12 cellular contexts compared by ENCODE assay signal in genomic region chr15:45630958-45631691, GRCh38. TPM values are rescaled to one million over a fixed set of nuclear protein-coding genes. Genes with fewer than 3 reads are reported as not detected.
DNase-seq lines count a peak whose midpoint lies in the region; ATAC-seq, FAIRE-seq and TF ChIP-seq lines count a peak whose summit lies in the region.
"Had no signal": no experiment of that assay in that cellular context is flagged by ENCODE, and none has a peak within 500 bp of the region (broad histone marks: within the 10 kb centered on the region; RNA-seq: fewer than 3 reads in every experiment).

No MANE protein-coding gene starts in this region.

- FAIRE-seq in GM12891 (lab: Jason Lieb, UNC) = peak; percentile 9

- 76 to 85% (median 80%) methylated on average over 6 of the region's 6 CpGs for WGBS in spleen, 5 donors

- peaks cover 6 to 37% (median 14%) of the 10 kb centered on the region in 6 donors for H3K4me1 ChIP-seq in spleen

- no peak for TF ChIP-seq CTCF in fibroblast of villous mesenchyme (IDR thresholded peaks at IDR 0.05; ENCODE audit: insufficient read depth, low read depth, low read length)
- TF ChIP-seq CTCF in spleen (IDR thresholded peaks at IDR 0.05 in 8 of 11, conservative IDR thresholded peaks at IDR 0.05 in 3 of 11) = no peak

- no peaks in the 10 kb centered on the region for H3K27me3 ChIP-seq in spleen (replicated peaks in 1 of 7)

- H3K4me3 ChIP-seq in fibroblast of villous mesenchyme (ENCODE audit: low read depth, low read length) = peak overlapping the region; percentile 36
- peak overlapping the region in 3 of 8 donors; percentile 18 to 34 (median 19) for H3K4me3 ChIP-seq in spleen

- intact Hi-C loops in spleen (cut with DNase I; ENCODE audit: low total_unique reads) = no loop called here

- peak overlapping the region in 7 of 8 donors; percentile 36 to 80 (median 53) for H3K27ac ChIP-seq in spleen

- no peak for DNase-seq in GM12891 (ENCODE audit: insufficient read length, low spot score)
- DNase-seq in SW480 (ENCODE audit: low spot score) = peak; percentile 20
- DNase-seq in fibroblast of villous mesenchyme (ENCODE audit: low read depth) = peak; percentile 74
- no peak for DNase-seq in spleen
- DNase-seq in stimulated activated naive CD4-positive, alpha-beta T cell (lab: John Stamatoyannopoulos, UW) = no peak
- DNase-seq in activated naive CD4-positive, alpha-beta T cell (lab: John Stamatoyannopoulos, UW) = no peak
- no peak for DNase-seq in NCI-H1930 (lab: John Stamatoyannopoulos, UW)
- DNase-seq: activated CD4-positive, alpha-beta T cell treated with anti-CD3 and anti-CD28 coated beads, Interleukin-2, amount 10 ng/mL, durations not matched to agents 7 days and 5 days; effector CD8-positive, alpha-beta T cell; NCI-H1694; posterior cingulate gyrus had no signal

- peaks cover 5 to 22% (median 19%) of the 10 kb centered on the region in 8 donors for H3K9me3 ChIP-seq in spleen

- no peak for ATAC-seq in HG02798 (IDR thresholded peaks at IDR 0.05; ENCODE audit: poor library complexity, unreplicated experiment)

- H3K36me3 ChIP-seq in spleen = no peaks in the 10 kb centered on the region

- TF ChIP-seq POLR2A in GM12891 (IDR thresholded peaks at IDR 0.05; ENCODE audit: low read depth, low read length) = no peak
- no peak for TF ChIP-seq POLR2A in spleen (IDR thresholded peaks at IDR 0.05)

TF ChIP-seq in GM12891, 5 proteins besides CTCF, POLR2A, EP300 and RAD21:
- TF ChIP-seq TAF1 (IDR thresholded peaks at IDR 0.05; ENCODE audit: low read depth, low read length) = no peak
- no peak for TF ChIP-seq PAX5 (IDR thresholded peaks at IDR 0.05; ENCODE audit: insufficient read depth, low read length, severe bottlenecking)
- TF ChIP-seq POLR2AphosphoS5 (IDR thresholded peaks at IDR 0.05; ENCODE audit: low read depth, low read length) = no peak

RNA-seq across cellular contexts. Expression of gene SQOR, which starts 3.7 kb away (rescaled TPM):
- polyA plus RNA-seq in GM12891 (2012; ENCODE audit: low read depth, missing spikeins) = 31.5 TPM
- 46.7 and 81.6 TPM in 2 replicates for total RNA-seq in fibroblast of villous mesenchyme
- total RNA-seq in spleen = 10 to 100 TPM; 52.2 to 79.6 (median 62.2) TPM
- polyA plus RNA-seq in spleen = 10 to 100 TPM; 21.5 to 39.7 (median 29.1) TPM

RNA-seq across cellular contexts. Expression of gene BLOC1S6, which starts 43.9 kb away (rescaled TPM):
- 18.4 TPM for polyA plus RNA-seq in GM12891 (2012; ENCODE audit: low read depth, missing spikeins)
- 74.7 and 87.2 TPM in 2 replicates for total RNA-seq in fibroblast of villous mesenchyme
- 10 to 100 TPM; 43.1 to 67.3 (median 50.7) TPM for total RNA-seq in spleen
- polyA plus RNA-seq in spleen = 10 to 100 TPM; 18.6 to 30.5 (median 20.8) TPM

Comparison
In these comparisons a context has a peak if more than half of its experiments do, and no peak if none do; other contexts are left out.
1. DNase-seq: peak in SW480 (single experiment) and fibroblast of villous mesenchyme (single experiment); none in GM12891 (single experiment), spleen (single experiment), stimulated activated naive CD4-positive, alpha-beta T cell (0 of 6), activated naive CD4-positive, alpha-beta T cell (0 of 4) and NCI-H1930 (0 of 2).